Comparison of ENCODE assay signal across 10 cellular contexts in genomic region chr6:43515808-43516207, GRCh38. TPM values are rescaled to one million over a fixed set of nuclear protein-coding genes. Genes with fewer than 3 reads are reported as not detected.
DNase-seq lines count a peak whose midpoint lies in the region; ATAC-seq and TF ChIP-seq lines count a peak whose summit lies in the region.
"Had no signal": no experiment of that assay in that cellular context is flagged by ENCODE, and none has a peak within 500 bp of the region (broad histone marks: within the 10 kb centered on the region; RNA-seq: fewer than 3 reads in every experiment).

No MANE protein-coding gene starts in this region.

- peaks cover 0 to 68% (median 61%) of the 10 kb centered on the region in 9 donors for H3K36me3 ChIP-seq in heart left ventricle
- H3K36me3 ChIP-seq in brain microvascular endothelial cell (replicated peaks): peaks cover 60% of the 10 kb centered on the region
- peaks cover 49 to 66% of the 10 kb centered on the region in 2 experiments for H3K36me3 ChIP-seq in mesenchymal stem cell (ENCODE audit: control insufficient read depth in 1 of 2, insufficient read depth in 2 of 2, low read depth in 1 of 2, low read length in 2 of 2)
- H3K36me3 ChIP-seq in urinary bladder (ENCODE audit: insufficient read depth): peaks cover 11% of the 10 kb centered on the region
- H3K36me3 ChIP-seq in mucosa of descending colon (ENCODE audit: low read depth): no peaks in the 10 kb centered on the region

- peak overlapping the region; percentile 100 for H3K9ac ChIP-seq in mesenchymal stem cell (ENCODE audit: low read length)

- peak overlapping the region; percentile 15 for H2AK5ac ChIP-seq in mesenchymal stem cell (ENCODE audit: low read length, severe bottlenecking)

- 48 to 74% (median 66%) methylated on average over 9 of the region's 9 CpGs for WGBS in heart left ventricle, 4 donors
- WGBS in mesenchymal stem cell: 90% methylated on average over 9 of the region's 9 CpGs
- 75% methylated on average over 9 of the region's 9 CpGs for WGBS in urinary bladder

- no peaks in the 10 kb centered on the region for H3K9me3 ChIP-seq in heart left ventricle
- no peaks in the 10 kb centered on the region for H3K9me3 ChIP-seq in mesenchymal stem cell (ENCODE audit: control insufficient read depth, low read length)
- H3K9me3 ChIP-seq in mucosa of descending colon: no peaks in the 10 kb centered on the region

- peaks cover 49 to 51% of the 10 kb centered on the region in 2 donors for H3K36me3 Mint-ChIP-seq in CD14-positive monocyte

- no peak for TF ChIP-seq POLR2A in heart left ventricle (IDR thresholded peaks at IDR 0.05)

- peak overlapping the region in 1 of 7 donors; percentile 55 for H3K27ac Mint-ChIP-seq in CD14-positive monocyte

- DNase-seq in heart left ventricle: no peak
- DNase-seq in cardiac septum (ENCODE audit: low spot score): no peak
- no peak for DNase-seq in brain microvascular endothelial cell
- DNase-seq in mesenchymal stem cell: no peak
- DNase-seq in CD14-positive monocyte (ENCODE audit: low spot score): no peak
- DNase-seq in mucosa of descending colon: no peak
- DNase-seq: GOT3, NCI-H1105 had no signal

- peak overlapping the region in 1 of 2 experiments; percentile 14 for H3K18ac ChIP-seq in mesenchymal stem cell (ENCODE audit: low read depth in 1 of 2, low read length in 2 of 2)

- H3K23ac ChIP-seq in mesenchymal stem cell (ENCODE audit: low read length in 2 of 2): no peak overlapping the region

- H3K9me3 Mint-ChIP-seq in CD14-positive monocyte: no peaks in the 10 kb centered on the region

- no peak for TF ChIP-seq CTCF in heart left ventricle (IDR thresholded peaks at IDR 0.05)
- no peak for TF ChIP-seq CTCF in brain microvascular endothelial cell (IDR thresholded peaks at IDR 0.05; ENCODE audit: low read depth, low read length, missing control alignments)
- TF ChIP-seq CTCF in CD14-positive monocyte (IDR thresholded peaks at IDR 0.05): no peak
- no peak for TF ChIP-seq CTCF in mucosa of descending colon (IDR thresholded peaks at IDR 0.05)

- peaks cover 37% of the 10 kb centered on the region for H3K4me1 Mint-ChIP-seq in CD14-positive monocyte

- peak overlapping the region; percentile 72 for H3K4me2 ChIP-seq in mesenchymal stem cell (ENCODE audit: low read length, poor library complexity, severe bottlenecking)

- H3K27ac ChIP-seq in heart left ventricle: peak overlapping the region in 8 of 12 donors; percentile 89 to 98 (median 92)
- peak overlapping the region; percentile 69 for H3K27ac ChIP-seq in brain microvascular endothelial cell
- H3K27ac ChIP-seq in mesenchymal stem cell (ENCODE audit: low read length, poor library complexity, severe bottlenecking): peak overlapping the region; percentile 13
- H3K27ac ChIP-seq in urinary bladder (ENCODE audit: low read depth): no peak overlapping the region

- in situ Hi-C loops in brain microvascular endothelial cell (cut with HindIII; ENCODE audit: low pct_ligation_motif_present, low sequenced_read_pairs): no loop called here

- peak overlapping the region; percentile 15 to 35 for H3K4ac ChIP-seq in mesenchymal stem cell (ENCODE audit: low read depth in 1 of 2, low read length in 2 of 2)

- no peak overlapping the region for H2AFZ ChIP-seq in mesenchymal stem cell (ENCODE audit: low read depth, low read length)

- peak overlapping the region; percentile 42 to 99 (median 78) for H3K4me3 ChIP-seq in heart left ventricle
- peak overlapping the region; percentile 91 for H3K4me3 ChIP-seq in brain microvascular endothelial cell (ENCODE audit: low read depth, low read length)
- peak overlapping the region; percentile 36 to 100 for H3K4me3 ChIP-seq in mesenchymal stem cell (ENCODE audit: insufficient read depth in 1 of 2, low read depth in 1 of 2, low read length in 2 of 2)
- peak overlapping the region; percentile 82 for H3K4me3 ChIP-seq in urinary bladder (ENCODE audit: low read depth, low read length)
- no peak overlapping the region for H3K4me3 ChIP-seq in mucosa of descending colon

- no peak overlapping the region for H2BK120ac ChIP-seq in mesenchymal stem cell (ENCODE audit: low read depth, low read length)

- no peak overlapping the region for H2BK5ac ChIP-seq in mesenchymal stem cell (ENCODE audit: low read depth, low read length, poor library complexity, severe bottlenecking)

- H4K91ac ChIP-seq in mesenchymal stem cell (ENCODE audit: low read length): peak overlapping the region; percentile 40

- intact Hi-C loops in heart left ventricle (cut with DNase I): loop anchor here in 2 of 10 donors (5.0 kb wide), 1 partner anchor 61 kb away; the partner anchor contains the start of genes POLH (in 2 of the 2) and XPO5 (in 2 of the 2)
- intact Hi-C loops in cardiac septum (cut with DNase I): loop anchor here (5.0 kb wide), 1 partner anchor 61 kb away; the partner anchor contains the start of genes POLH and XPO5
- intact Hi-C loops in CD14-positive monocyte (cut with micrococcal nuclease): loop anchor here (5.0 to 10.0 kb wide), 4 partner anchors 151 to 501 kb away; partner anchors contain the start of genes SRF (in 2 of the 2), KLHDC3 (in 1 of the 2), MEA1 (in 1 of the 2) and ZNF318 (in 1 of the 2)
- intact Hi-C loops in mucosa of descending colon (cut with DNase I, micrococcal nuclease): no loop called here

- H3K4me1 ChIP-seq in heart left ventricle (peaks cover 21 to 73% (median 59%) of the 10 kb centered on the region in 12 donors), mesenchymal stem cell (ENCODE audit: control insufficient read depth, insufficient read depth, low read depth, low read length) (peaks cover 10% of the 10 kb centered on the region), urinary bladder (ENCODE audit: insufficient read depth) (no peaks in the 10 kb centered on the region), mucosa of descending colon (ENCODE audit: low read depth) (peaks cover 28% of the 10 kb centered on the region)

- H3K79me1 ChIP-seq in mesenchymal stem cell (replicated peaks; ENCODE audit: low read length, poor library complexity, severe bottlenecking): peaks cover 17% of the 10 kb centered on the region

- no peak overlapping the region for H3K14ac ChIP-seq in mesenchymal stem cell (ENCODE audit: low read length in 2 of 2)

- H3K27me3 ChIP-seq in heart left ventricle (no peaks in the 10 kb centered on the region), brain microvascular endothelial cell (replicated peaks) (no peaks in the 10 kb centered on the region), mesenchymal stem cell (ENCODE audit: control insufficient read depth in 1 of 2, insufficient read depth in 1 of 2, low read length in 2 of 2) (no peaks in the 10 kb centered on the region)

- H2BK15ac ChIP-seq in mesenchymal stem cell (ENCODE audit: low read depth, poor library complexity, severe bottlenecking): no peak overlapping the region

- H4K8ac ChIP-seq in mesenchymal stem cell (ENCODE audit: low read length): peak overlapping the region; percentile 16

- peak overlapping the region in 1 of 2 experiments; percentile 35 for H2BK12ac ChIP-seq in mesenchymal stem cell (ENCODE audit: low read length in 2 of 2)

- H3K4me3 Mint-ChIP-seq in CD14-positive monocyte: no peak overlapping the region

- ATAC-seq in heart left ventricle (no peak), GM18498 (IDR thresholded peaks at IDR 0.05; ENCODE audit: unreplicated experiment) (no peak), mucosa of descending colon (no peak)

- H3K27me3 Mint-ChIP-seq in CD14-positive monocyte (ENCODE audit: low read depth in 3 of 3): no peaks in the 10 kb centered on the region

RNA-seq across cellular contexts. Expression of gene YIPF3, which starts 0.9 kb away (rescaled TPM):
- total RNA-seq in heart left ventricle (10 to 100 TPM; 63.4 to 90.3 (median 75.3) TPM), cardiac septum (65.7 TPM), urinary bladder (54.9 TPM), mucosa of descending colon (100 to 1,000 TPM in 2 of 3 donors, 10 to 100 TPM in 1; 88.4 to 131 (median 105) TPM)
- polyA plus RNA-seq in heart left ventricle (100 to 1,000 TPM in 1 of 2 donors, 10 to 100 TPM in 1; 64.5 to 132 TPM), urinary bladder (118 TPM), CD14-positive monocyte (100 to 1,000 TPM; 112 to 123 TPM)
- 171 TPM for polyA plus RNA-seq in mesenchymal stem cell (2013, experiment 1 of 2)
- polyA plus RNA-seq in mesenchymal stem cell (2013, experiment 2 of 2): 170 TPM

RNA-seq across cellular contexts. Expression of gene POLR1C, which starts 1.1 kb away (rescaled TPM):
- total RNA-seq in heart left ventricle (10 to 100 TPM in 8 of 9 donors, 1 to 10 TPM in 1; 9.5 to 20.6 (median 13.5) TPM), cardiac septum (14.8 TPM), urinary bladder (29.4 TPM), mucosa of descending colon (10 to 100 TPM; 27.5 to 29.8 (median 27.9) TPM)
- polyA plus RNA-seq in heart left ventricle (10 to 100 TPM; 11.6 to 52.9 TPM), urinary bladder (36.9 TPM), CD14-positive monocyte (1 to 10 TPM; 4.5 to 6.1 TPM)
- polyA plus RNA-seq in mesenchymal stem cell (2013, experiment 1 of 2): 17.0 TPM
- 17.3 TPM for polyA plus RNA-seq in mesenchymal stem cell (2013, experiment 2 of 2)

RNA-seq across cellular contexts. Expression of gene LRRC73, which starts 5.7 kb away (rescaled TPM):
- total RNA-seq in heart left ventricle (1 to 10 TPM in 8 of 9 donors, under 1 TPM in 1; 0.50 to 5.1 (median 1.9) TPM), cardiac septum (1.5 TPM), urinary bladder (not detected), mucosa of descending colon (1 to 10 TPM in 1 of 3 donors, under 1 TPM in 2; 0.23 to 1.2 (median 0.46) TPM)
- polyA plus RNA-seq in heart left ventricle (1 to 10 TPM in 1 of 2 donors, under 1 TPM in 1; 0.53 to 1.9 TPM), urinary bladder (0.24 TPM), CD14-positive monocyte (not detected)
- polyA plus RNA-seq in mesenchymal stem cell (2013, experiment 1 of 2): 0.44 TPM
- polyA plus RNA-seq in mesenchymal stem cell (2013, experiment 2 of 2): 0.52 TPM

RNA-seq across cellular contexts. Expression of gene TJAP1, which starts 38.4 kb away (rescaled TPM):
- 10 to 100 TPM; 16.9 to 34.5 (median 19.1) TPM for total RNA-seq in heart left ventricle
- 10 to 100 TPM; 16.5 TPM for polyA plus RNA-seq in heart left ventricle
- 25.1 TPM for total RNA-seq in cardiac septum
- 18.3 TPM for polyA plus RNA-seq in mesenchymal stem cell (2013, experiment 1 of 2)
- 18.3 TPM for polyA plus RNA-seq in mesenchymal stem cell (2013, experiment 2 of 2)
- total RNA-seq in urinary bladder: 10.5 TPM
- polyA plus RNA-seq in urinary bladder: 29.7 TPM
- polyA plus RNA-seq in CD14-positive monocyte: 1 to 10 TPM; 3.2 TPM
- total RNA-seq in mucosa of descending colon: 10 to 100 TPM; 20.8 to 33.8 (median 26.3) TPM

Comparison
In these comparisons a context has a peak if more than half of its experiments do, and no peak if none do; other contexts are left out.
1. intact Hi-C loops: an anchor here in cardiac septum (5.0 kb wide) and CD14-positive monocyte (5.0 to 10.0 kb wide); none called in mucosa of descending colon.